ENCODE assay signal across 7 cellular contexts in the genomic region with DNA sequence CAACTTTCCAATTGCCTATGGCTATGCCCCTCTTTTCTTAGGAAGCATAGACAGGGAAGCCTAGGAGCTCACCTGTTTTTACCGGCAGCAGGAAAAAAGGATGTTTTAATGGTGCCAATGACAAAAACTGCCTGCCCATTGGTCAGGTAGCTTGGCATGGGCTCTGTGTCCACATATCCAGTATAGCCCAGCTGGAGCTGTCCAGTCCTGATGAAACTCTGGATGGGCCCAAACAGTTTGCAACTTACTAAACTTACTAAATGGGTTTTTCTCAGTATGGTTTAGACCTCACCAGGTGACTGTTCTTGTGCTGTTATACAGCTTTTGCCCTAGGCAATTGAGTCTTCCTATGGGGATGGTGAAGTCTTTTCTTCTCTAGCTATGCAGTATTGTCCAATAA.
"Had no signal": no experiment of that assay in that cellular context is flagged by ENCODE, and none has a peak within 500 bp of the region (broad histone marks: within the 10 kb centered on the region; RNA-seq: fewer than 3 reads in every experiment).

No MANE protein-coding gene starts in this region.

- FAIRE-seq: HTR-8/SVneo, K562 had no signal

- ATAC-seq: K562 had no signal

- H3K9ac ChIP-seq: KMS-11 had no signal

- H3K27ac ChIP-seq: HL-60, KMS-11 had no signal

- DNase-seq: IMR-90, KBM-7, KG1 had no signal

- H3K4me3 ChIP-seq: K562 had no signal

- H3K4me2 ChIP-seq: KMS-11 had no signal
